ENCODE assay signal across 19 cellular contexts in the genomic region with DNA sequence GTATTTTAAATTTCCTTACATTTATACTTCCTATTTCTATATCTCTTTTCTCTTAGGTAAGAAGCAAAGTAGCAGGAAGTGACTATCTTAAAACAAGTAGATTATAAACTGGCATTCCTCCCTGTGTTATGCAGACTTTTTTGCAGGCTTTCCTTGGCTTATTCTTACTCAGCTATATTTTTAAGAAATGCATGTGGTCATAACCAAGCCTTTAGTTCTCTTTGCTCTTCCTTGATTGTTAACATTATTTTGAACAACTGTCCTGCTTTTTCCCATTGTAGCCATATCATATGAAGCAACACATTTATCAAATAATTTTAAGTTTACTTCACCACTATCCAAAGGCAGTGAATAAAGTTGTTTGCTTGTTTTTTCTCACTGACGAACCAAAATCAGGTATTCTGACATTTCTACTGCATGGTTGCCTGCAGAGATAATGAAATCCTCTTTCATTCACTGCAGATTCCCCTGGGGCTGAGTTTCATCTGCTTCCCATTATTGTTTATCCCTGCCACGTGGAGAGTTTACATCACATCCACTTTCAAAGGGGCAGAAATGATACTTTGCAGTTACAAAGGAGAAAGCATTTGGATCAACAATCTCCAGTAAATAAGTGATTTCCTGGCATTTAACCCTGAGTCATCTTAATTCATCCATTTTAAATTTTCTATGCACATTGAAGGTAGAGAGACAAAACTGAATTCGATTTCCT.
DNase-seq lines count a peak whose midpoint lies in the region; ATAC-seq, FAIRE-seq and TF ChIP-seq lines count a peak whose summit lies in the region.
"Had no signal": no experiment of that assay in that cellular context is flagged by ENCODE, and none has a peak within 500 bp of the region (broad histone marks: within the 10 kb centered on the region; RNA-seq: fewer than 3 reads in every experiment).

No MANE protein-coding gene starts in this region.

- ATAC-seq in GM19328 (IDR thresholded peaks at IDR 0.05; ENCODE audit: unreplicated experiment), result no peak
- ATAC-seq: K562, left colon had no signal

- TF ChIP-seq POLR2A in GM12892 (IDR thresholded peaks at IDR 0.05; ENCODE audit: low read depth, low read length), result no peak

- H3K9ac ChIP-seq in adipocyte (ENCODE audit: low read length) (no peak overlapping the region), mesenchymal stem cell (ENCODE audit: low read length) (peak overlapping the region; percentile 34)

- no peaks in the 10 kb centered on the region for H3K9me3 Mint-ChIP-seq in HFFc6
- H3K9me3 Mint-ChIP-seq: endodermal cell had no signal

- H3K4me1 Mint-ChIP-seq in HFFc6 (ENCODE audit: low read depth), result peaks cover 10% of the 10 kb centered on the region
- H3K4me1 Mint-ChIP-seq: naive B cell had no signal

- no peak overlapping the region for H2BK15ac ChIP-seq in mesenchymal stem cell (ENCODE audit: low read depth, poor library complexity, severe bottlenecking)

- FAIRE-seq in GM12892 (lab: Jason Lieb, UNC), result no peak
- FAIRE-seq: K562 had no signal

- H3K27me3 Mint-ChIP-seq in HFFc6 (ENCODE audit: insufficient read depth), result no peaks in the 10 kb centered on the region; the same call in 1 of the 2 replicates
- H3K27me3 Mint-ChIP-seq: naive B cell had no signal

- H3K27me3 ChIP-seq in BJ (ENCODE audit: control insufficient read depth, insufficient read depth, low read length) (no peaks in the 10 kb centered on the region), adipocyte (replicated peaks; ENCODE audit: control insufficient read depth, insufficient read depth, low read length) (no peaks in the 10 kb centered on the region), mesenchymal stem cell (ENCODE audit: control insufficient read depth in 1 of 2, insufficient read depth in 1 of 2, low read length in 2 of 2) (no peaks in the 10 kb centered on the region)
- H3K27me3 ChIP-seq: cardiac muscle cell, tibial nerve had no signal

- no peaks in the 10 kb centered on the region for H3K36me3 ChIP-seq in BJ (ENCODE audit: control insufficient read depth, insufficient read depth, low read length)
- H3K36me3 ChIP-seq in adipocyte (ENCODE audit: control insufficient read depth, insufficient read depth, low read length, severe bottlenecking), result no peaks in the 10 kb centered on the region
- H3K36me3 ChIP-seq in mesenchymal stem cell (ENCODE audit: control insufficient read depth in 1 of 2, insufficient read depth in 2 of 2, low read depth in 1 of 2, low read length in 2 of 2), result no peaks in the 10 kb centered on the region
- H3K36me3 ChIP-seq: cardiac muscle cell, tibial nerve had no signal

- no peak overlapping the region for H2AFZ ChIP-seq in mesenchymal stem cell (ENCODE audit: low read depth, low read length)

- H4K8ac ChIP-seq in mesenchymal stem cell (ENCODE audit: low read length), result no peak overlapping the region

- H3K36me3 Mint-ChIP-seq in HFFc6 (ENCODE audit: low read depth), result peaks cover 5% of the 10 kb centered on the region; the same call in 1 of the 2 replicates
- H3K36me3 Mint-ChIP-seq: naive B cell had no signal

- H3K4me2 ChIP-seq in mesenchymal stem cell (ENCODE audit: low read length, poor library complexity, severe bottlenecking), result no peak overlapping the region

- H3K4me3 Mint-ChIP-seq in HFFc6, result no peak overlapping the region
- H3K4me3 Mint-ChIP-seq: endodermal cell, naive B cell had no signal

- no peak overlapping the region for H4K91ac ChIP-seq in mesenchymal stem cell (ENCODE audit: low read length)

- H2BK120ac ChIP-seq in mesenchymal stem cell (ENCODE audit: low read depth, low read length), result no peak overlapping the region

- no peak overlapping the region for H2AK5ac ChIP-seq in mesenchymal stem cell (ENCODE audit: low read length, severe bottlenecking)

- H3K4me3 ChIP-seq in BJ (ENCODE audit: low read depth, low read length) (no peak overlapping the region), adipocyte (ENCODE audit: low read length) (peak overlapping the region; percentile 41), mesenchymal stem cell (ENCODE audit: insufficient read depth in 1 of 2, low read depth in 1 of 2, low read length in 2 of 2) (peak overlapping the region in 1 of 2 experiments; percentile 16)
- H3K4me3 ChIP-seq: cardiac muscle cell, K562, tibial nerve had no signal

- no peak overlapping the region for H3K4ac ChIP-seq in mesenchymal stem cell (ENCODE audit: low read depth in 1 of 2, low read length in 2 of 2)

- no peak overlapping the region for H3K23ac ChIP-seq in mesenchymal stem cell (ENCODE audit: low read length in 2 of 2)

- POLR2A ChIA-PET in BJ (lab: Charles Lee), result no interaction called here

- H2BK12ac ChIP-seq in mesenchymal stem cell (ENCODE audit: low read length in 2 of 2), result no peak overlapping the region

- H3K9me3 ChIP-seq in adipocyte (ENCODE audit: control insufficient read depth, low read length) (no peaks in the 10 kb centered on the region), mesenchymal stem cell (ENCODE audit: control insufficient read depth, low read length) (no peaks in the 10 kb centered on the region)
- H3K9me3 ChIP-seq: tibial nerve had no signal

- H3K14ac ChIP-seq in mesenchymal stem cell (ENCODE audit: low read length in 2 of 2), result no peak overlapping the region

- no peak for TF ChIP-seq CTCF in BJ (IDR thresholded peaks at IDR 0.05; ENCODE audit: insufficient read depth, low read depth, low read length)
- TF ChIP-seq CTCF in HFFc6 (IDR thresholded peaks at IDR 0.05), result no peak

- no peak overlapping the region for H3K27ac ChIP-seq in mesenchymal stem cell (ENCODE audit: low read length, poor library complexity, severe bottlenecking)
- H3K27ac ChIP-seq: C4-2B, cardiac muscle cell, tibial nerve had no signal

- peaks cover 12% of the 10 kb centered on the region for H3K4me1 ChIP-seq in adipocyte (ENCODE audit: control insufficient read depth, insufficient read depth, low read length)
- no peaks in the 10 kb centered on the region for H3K4me1 ChIP-seq in mesenchymal stem cell (ENCODE audit: control insufficient read depth, insufficient read depth, low read depth, low read length)

- no peaks in the 10 kb centered on the region for H3K79me1 ChIP-seq in mesenchymal stem cell (replicated peaks; ENCODE audit: low read length, poor library complexity, severe bottlenecking)

- CTCF ChIA-PET in BJ (lab: Yijun Ruan, JAX), result interaction anchor here (0.5 kb wide), 1 partner anchor 1355 kb away, joined by 3 read pairs; no protein-coding TSS in a partner anchor

- peak; percentile 21 for DNase-seq in BJ (ENCODE audit: low read depth)
- peak; percentile 21 for DNase-seq in HFFc6
- DNase-seq in adipocyte (ENCODE audit: low read depth), result peak; percentile 71
- DNase-seq in mesenchymal stem cell, result peak; percentile 34
- no peak for DNase-seq in GM12892 (ENCODE audit: insufficient read length)
- DNase-seq in activated CD8-positive, alpha-beta memory T cell treated with anti-CD3 and anti-CD28 coated beads, Interleukin-2, amount 50 U/mL, for 4 hours, result no peak
- DNase-seq in activated gamma-delta T cell treated with Interleukin-2 at 50 U/mL for 16 hours, result no peak
- DNase-seq: activated CD4-positive, CD25-positive, alpha-beta regulatory T cell; activated naive CD4-positive, alpha-beta T cell treated with anti-CD3 and anti-CD28 coated beads, Interleukin-2, amount 50 U/mL, for 16 hours; endodermal cell; GOT3; left colon; naive B cell; NCI-H1694 had no signal

- peak overlapping the region; percentile 25; the same call in 1 of the 2 replicates for H3K27ac Mint-ChIP-seq in HFFc6
- H3K27ac Mint-ChIP-seq: endodermal cell, naive B cell had no signal

- H2BK5ac ChIP-seq in mesenchymal stem cell (ENCODE audit: low read depth, low read length, poor library complexity, severe bottlenecking), result no peak overlapping the region

- WGBS in mesenchymal stem cell, result 54% methylated on average over 3 of the region's 3 CpGs

- no peak overlapping the region for H3K18ac ChIP-seq in mesenchymal stem cell (ENCODE audit: low read depth in 1 of 2, low read length in 2 of 2)

Comparison
In these comparisons a context has a peak if more than half of its experiments do, and no peak if none do; other contexts are left out.
1. DNase-seq: peak in BJ (single experiment), HFFc6 (single experiment), adipocyte (single experiment) and mesenchymal stem cell (single experiment); none in GM12892 (single experiment), activated CD8-positive, alpha-beta memory T cell treated with anti-CD3 and anti-CD28 coated beads, Interleukin-2, amount 50 U/mL, for 4 hours (single experiment) and activated gamma-delta T cell treated with Interleukin-2 at 50 U/mL for 16 hours (single experiment).